Comparison of ENCODE assay signal across 8 cellular contexts in the genomic region with DNA sequence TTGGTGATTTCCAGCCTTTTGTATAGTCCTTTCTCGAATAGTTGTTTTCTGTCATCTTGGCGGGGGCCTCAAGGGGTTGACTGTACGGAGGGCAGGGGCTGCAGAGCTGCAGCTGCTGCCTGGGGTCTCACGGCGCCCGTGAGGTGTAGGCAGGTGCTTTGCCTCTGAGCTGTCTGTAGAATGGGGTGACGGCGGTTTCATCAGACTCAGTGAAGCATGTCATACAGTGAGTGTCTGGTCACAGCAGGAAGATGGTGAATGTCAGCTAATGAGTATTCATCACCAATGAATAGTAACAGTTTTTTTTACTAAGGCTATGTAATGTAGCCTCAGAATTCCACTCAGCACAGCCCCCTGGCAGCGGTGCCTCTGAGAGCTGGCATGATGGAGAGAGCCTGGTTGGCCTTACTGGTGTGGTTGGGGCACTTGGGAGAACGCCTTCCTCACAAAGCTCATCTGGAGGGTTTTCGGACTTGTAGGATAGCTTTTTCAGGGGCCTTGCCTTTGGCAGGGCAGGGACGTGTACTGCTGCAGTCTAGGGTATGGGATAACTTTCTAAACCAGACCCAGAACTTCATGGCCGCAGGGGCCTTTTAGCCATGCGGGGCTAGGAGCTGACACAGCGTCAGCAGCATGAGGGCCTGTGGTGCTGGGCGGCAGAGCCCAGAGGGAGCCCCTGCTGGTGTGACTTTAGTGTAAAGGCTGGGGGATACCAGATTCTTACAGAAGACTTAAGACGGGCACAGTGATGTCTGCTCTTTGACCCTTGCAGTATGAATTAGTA. TPM values are rescaled to one million over a fixed set of nuclear protein-coding genes. Genes with fewer than 3 reads are reported as not detected.
DNase-seq lines count a peak whose midpoint lies in the region; ATAC-seq and TF ChIP-seq lines count a peak whose summit lies in the region.

No MANE protein-coding gene starts in this region.

- H3K4me1 ChIP-seq in stomach, result peaks cover 55 to 98% (median 77%) of the 10 kb centered on the region in 4 donors

- POLR2A ChIA-PET in activated CD8-positive, alpha-beta T cell treated with anti-CD3 and anti-CD28 coated beads for 36 hours (lab: Charles Lee), result interaction anchor here (0.6 to 1.8 kb wide), 5 partner anchors 8 to 101 kb away, joined by 3 to 4 read pairs (median 3); no protein-coding TSS in a partner anchor

- 85 to 94% (median 88%) methylated on average over 16 to 17 of the region's 17 CpGs for WGBS in stomach, 5 donors

- intact Hi-C loops in activated CD8-positive, alpha-beta T cell treated with anti-CD3 and anti-CD28 coated beads for 36 hours (cut with micrococcal nuclease), result no loop called here
- intact Hi-C loops in stomach (cut with DNase I; ENCODE audit: low total_unique reads), result no loop called here
- intact Hi-C loops in activated naive CD4-positive, alpha-beta T cell treated with anti-CD3 and anti-CD28 coated beads for 36 hours (cut with micrococcal nuclease), result loop anchor here (2.0 kb wide), 1 partner anchor 13 kb away; no protein-coding TSS in a partner anchor

- no peaks in the 10 kb centered on the region for H3K9me3 ChIP-seq in stomach

- H3K27me3 ChIP-seq in stomach, result no peaks in the 10 kb centered on the region

- H3K27ac Mint-ChIP-seq in activated CD8-positive, alpha-beta T cell treated with anti-CD3 and anti-CD28 coated beads for 36 hours, result peak overlapping the region; percentile 71
- no peak overlapping the region for H3K27ac Mint-ChIP-seq in activated naive CD4-positive, alpha-beta T cell treated with anti-CD3 and anti-CD28 coated beads for 36 hours

- CTCF ChIA-PET in activated CD8-positive, alpha-beta T cell treated with anti-CD3 and anti-CD28 coated beads for 36 hours (lab: Charles Lee), result interaction anchor here (1.1 to 3.3 kb wide), 3 partner anchors 17 to 96 kb away, joined by 3 to 13 read pairs (median 4); partner anchors contain the start of gene NSUN2
- CTCF ChIA-PET in activated naive CD4-positive, alpha-beta T cell treated with anti-CD3 and anti-CD28 coated beads for 36 hours (lab: Charles Lee), result no interaction called here

- ATAC-seq in HG03460 (IDR thresholded peaks at IDR 0.05; ENCODE audit: unreplicated experiment), result peak; percentile 77
- ATAC-seq in activated CD8-positive, alpha-beta T cell treated with anti-CD3 and anti-CD28 coated beads for 36 hours, result peak; percentile 35

- peaks cover 4 to 18% (median 6%) of the 10 kb centered on the region in 4 donors for H3K36me3 ChIP-seq in stomach

- peaks cover 91% of the 10 kb centered on the region for H3K4me1 Mint-ChIP-seq in activated CD8-positive, alpha-beta T cell treated with anti-CD3 and anti-CD28 coated beads for 36 hours (ENCODE audit: low read depth)
- H3K4me1 Mint-ChIP-seq in activated naive CD4-positive, alpha-beta T cell treated with anti-CD3 and anti-CD28 coated beads for 36 hours (ENCODE audit: low read depth), result peaks cover 87% of the 10 kb centered on the region

- H3K36me3 Mint-ChIP-seq in activated CD8-positive, alpha-beta T cell treated with anti-CD3 and anti-CD28 coated beads for 36 hours (ENCODE audit: low read depth), result peaks cover 57% of the 10 kb centered on the region
- H3K36me3 Mint-ChIP-seq in activated naive CD4-positive, alpha-beta T cell treated with anti-CD3 and anti-CD28 coated beads for 36 hours (ENCODE audit: low read depth), result peaks cover 14% of the 10 kb centered on the region

- no peaks in the 10 kb centered on the region for H3K27me3 Mint-ChIP-seq in activated CD8-positive, alpha-beta T cell treated with anti-CD3 and anti-CD28 coated beads for 36 hours
- H3K27me3 Mint-ChIP-seq in activated naive CD4-positive, alpha-beta T cell treated with anti-CD3 and anti-CD28 coated beads for 36 hours (ENCODE audit: low read depth), result no peaks in the 10 kb centered on the region

- H3K4me3 ChIP-seq in GM12864 (ENCODE audit: low read depth, low read length) (no peak overlapping the region), stomach (no peak overlapping the region)

- DNase-seq in GM12864 (ENCODE audit: low read depth), result peak; percentile 44
- DNase-seq in GM20000 (ENCODE audit: low spot score), result peak; percentile 76
- DNase-seq in activated CD8-positive, alpha-beta T cell treated with anti-CD3 and anti-CD28 coated beads for 36 hours, result peak; percentile 28
- DNase-seq in stomach, result no peak
- DNase-seq in D341Med (ENCODE audit: low spot score), result no peak
- no peak for DNase-seq in A172 (ENCODE audit: low spot score)
- no peak for DNase-seq in activated naive CD4-positive, alpha-beta T cell treated with anti-CD3 and anti-CD28 coated beads for 36 hours

- H3K9me3 Mint-ChIP-seq in activated CD8-positive, alpha-beta T cell treated with anti-CD3 and anti-CD28 coated beads for 36 hours, result no peaks in the 10 kb centered on the region
- no peaks in the 10 kb centered on the region for H3K9me3 Mint-ChIP-seq in activated naive CD4-positive, alpha-beta T cell treated with anti-CD3 and anti-CD28 coated beads for 36 hours

- no peak overlapping the region for H3K27ac ChIP-seq in stomach

- no peak overlapping the region for H3K4me3 Mint-ChIP-seq in activated CD8-positive, alpha-beta T cell treated with anti-CD3 and anti-CD28 coated beads for 36 hours
- H3K4me3 Mint-ChIP-seq in activated naive CD4-positive, alpha-beta T cell treated with anti-CD3 and anti-CD28 coated beads for 36 hours, result no peak overlapping the region

- TF ChIP-seq CTCF in GM12864 (IDR thresholded peaks at IDR 0.05; ENCODE audit: low read depth, low read length, missing control alignments) (no peak), GM20000 (IDR thresholded peaks at IDR 0.05; ENCODE audit: extremely low read depth, missing control alignments) (no peak), stomach (IDR thresholded peaks at IDR 0.05) (no peak)
- no peak for TF ChIP-seq CTCF in activated CD8-positive, alpha-beta T cell treated with anti-CD3 and anti-CD28 coated beads for 36 hours (IDR thresholded peaks at IDR 0.05)

- no peak for TF ChIP-seq EP300 in stomach (IDR thresholded peaks at IDR 0.05)

- no peak for TF ChIP-seq POLR2A in stomach (IDR thresholded peaks at IDR 0.05)

RNA-seq across cellular contexts. Expression of gene TENT4A, which starts 15.0 kb away (rescaled TPM):
- total RNA-seq in activated CD8-positive, alpha-beta T cell treated with anti-CD3 and anti-CD28 coated beads for 36 hours, result 10 to 100 TPM; 50.6 to 51.9 TPM
- 10 to 100 TPM; 12.8 to 37.4 (median 27.2) TPM for total RNA-seq in stomach
- 1 to 10 TPM; 3.5 to 8.4 (median 4.2) TPM for polyA plus RNA-seq in stomach
- total RNA-seq in A172 (2014; rRNA removed; shearing (Covaris generic)), result 7.6 and 7.8 TPM in 2 replicates
- total RNA-seq in activated naive CD4-positive, alpha-beta T cell treated with anti-CD3 and anti-CD28 coated beads for 36 hours, result 10 to 100 TPM; 30.0 to 30.2 TPM

Comparison
In these comparisons a context has a peak if more than half of its experiments do, and no peak if none do; other contexts are left out.
1. DNase-seq: peak in GM12864 (single experiment), GM20000 (single experiment) and activated CD8-positive, alpha-beta T cell treated with anti-CD3 and anti-CD28 coated beads for 36 hours (single experiment); none in stomach (single experiment), D341Med (single experiment), A172 (single experiment) and activated naive CD4-positive, alpha-beta T cell treated with anti-CD3 and anti-CD28 coated beads for 36 hours (single experiment).